24 cellular contexts compared by ENCODE assay signal in genomic region chr1:27238032-27238431, GRCh38.
"Had no signal": no experiment of that assay in that cellular context is flagged by ENCODE, and none has a peak within 500 bp of the region (broad histone marks: within the 10 kb centered on the region; RNA-seq: fewer than 3 reads in every experiment).

No MANE protein-coding gene starts in this region.

- H3K4me3 ChIP-seq: coronary artery, heart right ventricle, lung, neural progenitor cell, sigmoid colon, smooth muscle cell, transverse colon, vagina had no signal

- H3K4me3 Mint-ChIP-seq: activated naive CD4-positive, alpha-beta T cell treated with anti-CD3 and anti-CD28 coated beads for 36 hours; stimulated activated naive B cell treated with anti-CD40 and anti-IgM and Interleukin-4, amounts not matched to agents 10 μg/mL and 1 μg/mL and 100 μg/mL, for 72 hours; WTC11 had no signal

- H3K9ac ChIP-seq: neural progenitor cell had no signal

- H3K27ac ChIP-seq: coronary artery, heart right ventricle, neural progenitor cell, sigmoid colon, transverse colon, vagina had no signal

- H3K9me3 ChIP-seq: heart right ventricle, sigmoid colon, transverse colon, vagina had no signal

- H3K27ac Mint-ChIP-seq: activated naive CD4-positive, alpha-beta T cell treated with anti-CD3 and anti-CD28 coated beads for 36 hours; neural progenitor cell; progenitor cell of endocrine pancreas; stimulated activated naive B cell treated with anti-CD40 and anti-IgM and Interleukin-4, amounts not matched to agents 10 μg/mL and 1 μg/mL and 100 μg/mL, for 72 hours; WTC11 had no signal

- H3K9me3 Mint-ChIP-seq: activated naive CD4-positive, alpha-beta T cell treated with anti-CD3 and anti-CD28 coated beads for 36 hours; neural progenitor cell; stimulated activated naive B cell treated with anti-CD40 and anti-IgM and Interleukin-4, amounts not matched to agents 10 μg/mL and 1 μg/mL and 100 μg/mL, for 72 hours; WTC11 had no signal

- H3K27me3 ChIP-seq: heart right ventricle, sigmoid colon, transverse colon, vagina had no signal

- H2AFZ ChIP-seq: neural progenitor cell had no signal

- H3K27me3 Mint-ChIP-seq: naive thymus-derived CD4-positive, alpha-beta T cell; progenitor cell of endocrine pancreas; stimulated activated naive B cell treated with anti-CD40 and anti-IgM and Interleukin-4, amounts not matched to agents 10 μg/mL and 1 μg/mL and 100 μg/mL, for 72 hours had no signal

- H3K36me3 ChIP-seq: neural progenitor cell, sigmoid colon, transverse colon, vagina had no signal

- ATAC-seq: heart right ventricle; left lobe of liver; naive thymus-derived CD4-positive, alpha-beta T cell; stimulated activated naive B cell treated with anti-CD40 and anti-IgM and Interleukin-4, amounts not matched to agents 10 μg/mL and 1 μg/mL and 100 μg/mL, for 72 hours; WTC11 had no signal

- H3K36me3 Mint-ChIP-seq: neural progenitor cell, WTC11 had no signal

- H3K4me2 ChIP-seq: neural progenitor cell, smooth muscle cell had no signal

- DNase-seq: activated CD4-positive, alpha-beta T cell treated with anti-CD3 and anti-CD28 coated beads for 4 hours; activated CD4-positive, alpha-beta T cell treated with anti-CD3 and anti-CD28 coated beads, Interleukin-2, amount 50 U/mL, for 48 hours; activated CD8-positive, alpha-beta memory T cell treated with anti-CD3 and anti-CD28 coated beads, Interleukin-2, amount 50 U/mL, for 48 hours; activated effector memory CD4-positive, alpha-beta T cell treated with Interleukin-2 at 50 U/mL for 16 hours; activated naive CD4-positive, alpha-beta T cell treated with anti-CD3 and anti-CD28 coated beads for 36 hours; activated T-cell treated with anti-CD3 and anti-CD28 coated beads, Interleukin-2, amount 50 U/mL, for 48 hours; cerebellar nuclear complex; foreskin fibroblast; heart right ventricle; naive thymus-derived CD4-positive, alpha-beta T cell; retina; sigmoid colon; stimulated activated CD4-positive, alpha-beta T cell treated with anti-CD3 and anti-CD28 coated beads, Interleukin-15, amount 100 ng/mL, for 24 hours; stimulated activated naive B cell treated with anti-CD40 and anti-IgM and Interleukin-4, amounts not matched to agents 10 μg/mL and 1 μg/mL and 100 μg/mL, for 72 hours; T1000; transverse colon had no signal
